Comparison of ENCODE assay signal across 16 cellular contexts in the genomic region with DNA sequence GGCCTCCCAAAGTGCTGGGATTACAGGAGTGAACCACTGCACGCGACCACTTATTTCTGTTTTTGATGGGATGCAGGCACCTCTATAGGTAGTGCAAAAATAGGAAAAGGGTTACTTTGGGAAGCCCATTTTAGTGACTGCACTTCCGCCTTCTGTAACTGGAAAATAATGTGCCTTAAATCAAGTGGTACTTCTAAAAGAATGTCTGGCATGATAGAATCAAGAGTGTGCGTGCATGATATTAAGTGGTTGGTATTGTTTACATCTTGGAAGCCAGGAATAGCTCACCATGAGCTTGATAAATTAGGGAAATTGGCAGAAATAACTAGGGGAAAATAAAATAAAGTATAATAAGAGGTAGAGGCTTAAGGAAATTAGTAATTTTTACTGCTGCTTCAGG.
DNase-seq lines count a peak whose midpoint lies in the region; ATAC-seq, FAIRE-seq and TF ChIP-seq lines count a peak whose summit lies in the region.
"Had no signal": no experiment of that assay in that cellular context is flagged by ENCODE, and none has a peak within 500 bp of the region (broad histone marks: within the 10 kb centered on the region; RNA-seq: fewer than 3 reads in every experiment).

No MANE protein-coding gene starts in this region.

- no peak overlapping the region for H2AFZ ChIP-seq in endothelial cell of umbilical vein (ENCODE audit: low read depth, low read length)
- H2AFZ ChIP-seq in mesenchymal stem cell (ENCODE audit: low read depth, low read length): no peak overlapping the region
- H2AFZ ChIP-seq: PC-9 had no signal

- intact Hi-C loops in left ventricle myocardium superior (cut with micrococcal nuclease) (no loop called here), left cardiac atrium (cut with DNase I) (no loop called here), endothelial cell of umbilical vein (cut with micrococcal nuclease) (no loop called here)

- ATAC-seq in left ventricle myocardium superior (peak; percentile 49), left cardiac atrium (no peak)

- dilution Hi-C loops in endothelial cell of umbilical vein (cut with MboI; ENCODE audit: extremely low pct_ligation_motif_present, low sequenced_read_pairs): no loop called here

- CTCF ChIA-PET in endothelial cell of umbilical vein (lab: Charles Lee): interaction anchor here (1.6 kb wide), 1 partner anchor 13 kb away, joined by 3 read pairs; no protein-coding TSS in a partner anchor

- H3K4ac ChIP-seq in mesenchymal stem cell (ENCODE audit: low read depth in 1 of 2, low read length in 2 of 2): no peak overlapping the region

- H3K9ac ChIP-seq in endothelial cell of umbilical vein (replicated peaks; ENCODE audit: extremely low read depth, insufficient read depth, low read length) (no peak overlapping the region), mesenchymal stem cell (ENCODE audit: low read length) (no peak overlapping the region)

- H2BK5ac ChIP-seq in mesenchymal stem cell (ENCODE audit: low read depth, low read length, poor library complexity, severe bottlenecking): no peak overlapping the region

- H3K9me1 ChIP-seq in endothelial cell of umbilical vein (replicated peaks; ENCODE audit: control insufficient read depth, extremely low read depth, insufficient read depth, low read length): no peaks in the 10 kb centered on the region

- H4K20me1 ChIP-seq in endothelial cell of umbilical vein (replicated peaks; ENCODE audit: control insufficient read depth, extremely low read depth, insufficient read depth, low read length): no peaks in the 10 kb centered on the region

- no peak overlapping the region for H3K14ac ChIP-seq in mesenchymal stem cell (ENCODE audit: low read length in 2 of 2)

- H2BK15ac ChIP-seq in mesenchymal stem cell (ENCODE audit: low read depth, poor library complexity, severe bottlenecking): no peak overlapping the region

- H3K4me2 ChIP-seq in endothelial cell of umbilical vein (ENCODE audit: insufficient read depth, low read length) (no peak overlapping the region), mesenchymal stem cell (ENCODE audit: low read length, poor library complexity, severe bottlenecking) (no peak overlapping the region)
- H3K4me2 ChIP-seq: PC-9 had no signal

- H2BK12ac ChIP-seq in mesenchymal stem cell (ENCODE audit: low read length in 2 of 2): no peak overlapping the region

- no peak for DNase-seq in left ventricle myocardium superior
- DNase-seq in left cardiac atrium: no peak
- DNase-seq in endothelial cell of umbilical vein (ENCODE audit: low read depth, low spot score): no peak
- DNase-seq in mesenchymal stem cell: peak; percentile 81
- no peak for DNase-seq in RPMI8226
- no peak for DNase-seq in DMS 273 treated with DMSO at 0.1 percent for 48 hours (lab: John Stamatoyannopoulos, UW)
- DNase-seq in erythroblast (lab: John Stamatoyannopoulos, UW): no peak
- DNase-seq in middle frontal gyrus (ENCODE audit: extremely low spot score, low spot score): no peak
- DNase-seq: CD4-positive, CD25-positive, alpha-beta regulatory T cell; DMS79 treated with DMSO at 0.1 percent for 48 hours; H7; NCI-H1694; NCI-H446 treated with DMSO at 0.1 percent for 48 hours; NCI-H748 treated with DMSO at 0.1 percent for 48 hours; PC-9 had no signal

- H3K9me3 ChIP-seq in endothelial cell of umbilical vein (replicated peaks; ENCODE audit: control insufficient read depth, insufficient read depth, low read length): no peaks in the 10 kb centered on the region
- H3K9me3 ChIP-seq in mesenchymal stem cell (ENCODE audit: control insufficient read depth, low read length): no peaks in the 10 kb centered on the region

- no peak overlapping the region for H2AK5ac ChIP-seq in mesenchymal stem cell (ENCODE audit: low read length, severe bottlenecking)

- no peaks in the 10 kb centered on the region for H3K4me1 ChIP-seq in endothelial cell of umbilical vein (ENCODE audit: control insufficient read depth, extremely low read depth, insufficient read depth, low read length)
- H3K4me1 ChIP-seq in mesenchymal stem cell (ENCODE audit: control insufficient read depth, insufficient read depth, low read depth, low read length): no peaks in the 10 kb centered on the region

- H3K27me3 ChIP-seq in endothelial cell of umbilical vein (ENCODE audit: control insufficient read depth in 2 of 2, insufficient read depth in 2 of 2, low read length in 2 of 2) (no peaks in the 10 kb centered on the region), mesenchymal stem cell (ENCODE audit: control insufficient read depth in 1 of 2, insufficient read depth in 1 of 2, low read length in 2 of 2) (no peaks in the 10 kb centered on the region)

- no peak overlapping the region for H4K8ac ChIP-seq in mesenchymal stem cell (ENCODE audit: low read length)

- peak; percentile 18 for FAIRE-seq in endothelial cell of umbilical vein (lab: Jason Lieb, UNC)

- no peak overlapping the region for H3K4me3 ChIP-seq in endothelial cell of umbilical vein (replicated peaks in 1 of 3; ENCODE audit: insufficient read depth in 1 of 3, low read depth in 1 of 3, low read length in 3 of 3)
- H3K4me3 ChIP-seq in mesenchymal stem cell (ENCODE audit: insufficient read depth in 1 of 2, low read depth in 1 of 2, low read length in 2 of 2): no peak overlapping the region
- H3K4me3 ChIP-seq: PC-9 had no signal

- no peak overlapping the region for H2BK120ac ChIP-seq in mesenchymal stem cell (ENCODE audit: low read depth, low read length)

- H3K27ac ChIP-seq in endothelial cell of umbilical vein (ENCODE audit: insufficient read depth, low read depth, low read length) (no peak overlapping the region), mesenchymal stem cell (ENCODE audit: low read length, poor library complexity, severe bottlenecking) (no peak overlapping the region)
- H3K27ac ChIP-seq: PC-9, RWPE1 had no signal

- no peak overlapping the region for H3K18ac ChIP-seq in mesenchymal stem cell (ENCODE audit: low read depth in 1 of 2, low read length in 2 of 2)

- POLR2A ChIA-PET in endothelial cell of umbilical vein (lab: Charles Lee): no interaction called here

- H3K79me2 ChIP-seq in endothelial cell of umbilical vein (ENCODE audit: control insufficient read depth, insufficient read depth, low read length): no peaks in the 10 kb centered on the region

- H3K36me3 ChIP-seq in endothelial cell of umbilical vein (ENCODE audit: control insufficient read depth in 2 of 2, extremely low read depth in 1 of 2, insufficient read depth in 2 of 2, low read length in 2 of 2) (no peaks in the 10 kb centered on the region), mesenchymal stem cell (ENCODE audit: control insufficient read depth in 1 of 2, insufficient read depth in 2 of 2, low read depth in 1 of 2, low read length in 2 of 2) (no peaks in the 10 kb centered on the region)

- TF ChIP-seq CTCF in endothelial cell of umbilical vein (IDR thresholded peaks at IDR 0.05; ENCODE audit: extremely low read depth in 1 of 2, insufficient read depth in 1 of 2, low read depth in 1 of 2, low read length in 2 of 2): no peak

- no peak for TF ChIP-seq POLR2A in endothelial cell of umbilical vein (IDR thresholded peaks at IDR 0.05; ENCODE audit: low read depth, low read length)
- TF ChIP-seq POLR2A in erythroblast (IDR thresholded peaks at IDR 0.05; ENCODE audit: low read length): no peak

- H4K91ac ChIP-seq in mesenchymal stem cell (ENCODE audit: low read length): no peak overlapping the region

- WGBS in mesenchymal stem cell: 46% methylated on average over 4 of the region's 4 CpGs

- no TSS peak for BruUV-seq in endothelial cell of umbilical vein (replicated peaks; lab: Mats Ljungman, UMichigan)

- no peaks in the 10 kb centered on the region for H3K79me1 ChIP-seq in mesenchymal stem cell (replicated peaks; ENCODE audit: low read length, poor library complexity, severe bottlenecking)

- no peak overlapping the region for H3K23ac ChIP-seq in mesenchymal stem cell (ENCODE audit: low read length in 2 of 2)

TF ChIP-seq in endothelial cell of umbilical vein, 7 proteins besides CTCF, POLR2A, EP300 and RAD21:
- no peak for TF ChIP-seq POLR2AphosphoS5 (IDR thresholded peaks at IDR 0.05; ENCODE audit: insufficient read depth, low read depth, low read length)
- TF ChIP-seq, protein P1, sequence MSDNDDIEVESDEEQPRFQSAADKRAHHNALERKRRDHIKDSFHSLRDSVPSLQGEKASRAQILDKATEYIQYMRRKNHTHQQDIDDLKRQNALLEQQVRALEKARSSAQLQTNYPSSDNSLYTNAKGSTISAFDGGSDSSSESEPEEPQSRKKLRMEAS (IDR thresholded peaks at IDR 0.05; ENCODE audit: insufficient read depth, insufficient read length): no peak
- TF ChIP-seq EZH2 (IDR thresholded peaks at IDR 0.05; ENCODE audit: borderline replicate concordance, low read depth, low read length, severe bottlenecking): no peak
- no peak for TF ChIP-seq JUN (IDR thresholded peaks at IDR 0.05; ENCODE audit: borderline replicate concordance, insufficient read depth, insufficient read length, low read depth)
- TF ChIP-seq MYC (IDR thresholded peaks at IDR 0.05; ENCODE audit: low read depth, low read length): no peak
- TF ChIP-seq FOS (IDR thresholded peaks at IDR 0.05; ENCODE audit: borderline replicate concordance, insufficient read depth, low read length): no peak
- TF ChIP-seq GATA2 (IDR thresholded peaks at IDR 0.05; ENCODE audit: insufficient read depth, insufficient read length, low read depth, low read length): no peak
